In genomic region chr17:4584125-4584834, GRCh38 we compare ENCODE assay signal across 8 cellular contexts. TPM values are rescaled to one million over a fixed set of nuclear protein-coding genes. Genes with fewer than 3 reads are reported as not detected.
DNase-seq lines count a peak whose midpoint lies in the region; ATAC-seq, FAIRE-seq and TF ChIP-seq lines count a peak whose summit lies in the region.

TSS of gene SMTNL2 (plus strand) at chr17:4584529. CDS start at chr17:4584606, 77 bp downstream.

- intact Hi-C loops in left cardiac atrium (cut with DNase I), result no loop called here

- ATAC-seq in T-cell (replicated peaks in 1 of 4) (peak; percentile 41 to 71 (median 52)), left cardiac atrium (peak; percentile 75 to 77), GM19328 (IDR thresholded peaks at IDR 0.05; ENCODE audit: unreplicated experiment) (no peak)

- H3K36me3 Mint-ChIP-seq in T-cell, result no peaks in the 10 kb centered on the region

- no peak within 1 kb of the TSS for H3K27ac Mint-ChIP-seq in T-cell

- H3K36me3 ChIP-seq in GM06990 (ENCODE audit: control insufficient read depth, insufficient read depth, low read length), result no peaks in the 10 kb centered on the region

- no peak for TF ChIP-seq CTCF in GM06990 (IDR thresholded peaks at IDR 0.05; ENCODE audit: insufficient read depth, low read length, poor library complexity, severe bottlenecking)

- H3K4me3 ChIP-seq in GM06990 (replicated peaks; ENCODE audit: low read depth, low read length), result peak within 1 kb of the TSS; percentile 33

- no peaks in the 10 kb centered on the region for H3K9me3 Mint-ChIP-seq in T-cell

- no peak for DNase-seq in GM06990 (ENCODE audit: extremely low read depth, insufficient read length)
- DNase-seq in T-cell, result peak in 5 of 34 experiments; percentile 6 to 24 (median 15)
- DNase-seq in left cardiac atrium, result peak; percentile 80
- DNase-seq in retina, result peak; percentile 82
- DNase-seq in H4 (ENCODE audit: low spot score), result no peak
- DNase-seq in NCI-H187 treated with DMSO at 0.1 percent for 48 hours (lab: John Stamatoyannopoulos, UW), result no peak
- DNase-seq in GM19239 (ENCODE audit: insufficient read length, low spot score), result no peak

- peaks cover 25 to 51% of the 10 kb centered on the region in 2 donors for H3K27me3 Mint-ChIP-seq in T-cell

- H3K4me3 Mint-ChIP-seq in T-cell, result peak within 1 kb of the TSS; percentile 63 to 76 (median 67)

- FAIRE-seq in GM19239 (lab: Jason Lieb, UNC), result no peak

- peaks cover 5% of the 10 kb centered on the region for H3K27me3 ChIP-seq in GM06990 (replicated peaks; ENCODE audit: control insufficient read depth, insufficient read depth, low read length)

- peaks cover 2 to 12% (median 6%) of the 10 kb centered on the region in 3 donors for H3K4me1 Mint-ChIP-seq in T-cell

- CTCF ChIA-PET in T-cell (lab: Charles Lee), result no interaction called here

- POLR2A ChIA-PET in T-cell (lab: Charles Lee), result no interaction called here

RNA-seq across cellular contexts. Expression of gene SMTNL2, which starts in this region (rescaled TPM):
- total RNA-seq in T-cell (not detected), left cardiac atrium (10 to 100 TPM; 13.2 to 13.3 TPM)
- total RNA-seq in H4 (2014; rRNA removed; shearing (Covaris generic)), result 0.08 TPM in 1 of 2 replicates, not detected in the other

Comparison
In these comparisons a context has a peak if more than half of its experiments do, and no peak if none do; other contexts are left out.
1. RNA of gene SMTNL2 (total RNA-seq): 13.2 to 13.3 TPM in left cardiac atrium; 0.08 TPM in H4 and not detected in T-cell; every median in the first group is over 10 times any median in the second.
2. Peak in ATAC-seq in T-cell; RNA of the gene not detected or under 1 TPM.
3. DNase-seq: peak in left cardiac atrium (single experiment) and retina (single experiment); none in GM06990 (single experiment), H4 (single experiment), NCI-H187 treated with DMSO at 0.1 percent for 48 hours (single experiment) and GM19239 (single experiment).